ENCODE assay signal across 8 cellular contexts in the genomic region with DNA sequence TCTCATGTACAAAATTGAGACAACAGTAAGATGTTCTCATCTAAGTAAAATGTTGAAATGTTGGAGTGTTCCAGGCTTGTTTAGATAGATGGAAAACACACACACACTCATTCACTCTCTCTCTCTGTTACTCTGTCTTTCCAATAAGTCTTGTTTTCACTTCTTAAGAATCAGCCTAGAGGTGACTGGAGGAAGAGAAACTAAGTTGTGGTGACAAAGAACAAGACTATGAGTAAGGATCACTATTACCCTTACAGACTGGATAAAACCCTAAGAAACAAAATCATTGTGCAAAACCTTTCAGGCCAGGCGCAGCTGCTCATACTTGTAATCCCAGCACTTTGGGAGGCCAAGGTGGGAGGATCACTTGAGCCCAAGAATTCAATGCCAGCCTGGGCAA.
DNase-seq lines count a peak whose midpoint lies in the region; ATAC-seq, FAIRE-seq and TF ChIP-seq lines count a peak whose summit lies in the region.
"Not testable (repeated sequence)": the region's sequence is repeated elsewhere in the genome, so short reads cannot be mapped to it uniquely, and the experiment has no call there.

No MANE protein-coding gene starts in this region.

- not testable (repeated sequence) for TF ChIP-seq RAD21 in GM12878 (IDR thresholded peaks at IDR 0.05; ENCODE audit: insufficient read depth, low read depth, low read length)

- H3K27ac ChIP-seq in GM12878 (ENCODE audit: control insufficient read depth, insufficient read depth): not testable (repeated sequence)

- TF ChIP-seq CTCF in activated CD8-positive, alpha-beta T cell treated with anti-CD3 and anti-CD28 coated beads for 36 hours (IDR thresholded peaks at IDR 0.05); GM12878 (IDR thresholded peaks at IDR 0.05 in 2 of 3, conservative IDR thresholded peaks at IDR 0.05 in 1 of 3; ENCODE audit: control insufficient read depth in 2 of 3, extremely low read depth in 1 of 3, insufficient read depth in 1 of 3, low read depth in 3 of 3, low read length in 3 of 3): not testable (repeated sequence)

- not testable (repeated sequence) for H3K9me3 ChIP-seq in GM12878 (replicated peaks; ENCODE audit: control insufficient read depth, insufficient read depth, low read length)

- no CpG with 5 or more reads among the region's 1 CpG for WGBS in GM12878 (ENCODE audit: insufficient coverage, insufficient replicate concordance, low lambda C conversion rate, missing lambda C conversion rate)

- SMC1A ChIA-PET in GM12878 (lab: Charles Lee; ENCODE audit: uncharacterized antibody, unreplicated experiment): not testable (repeated sequence)

- not testable (repeated sequence) for H3K4me2 ChIP-seq in GM12878 (ENCODE audit: control insufficient read depth, insufficient read depth)

- H3K79me2 ChIP-seq in GM12878 (ENCODE audit: control insufficient read depth, insufficient read depth, low read length): not testable (repeated sequence)

- FAIRE-seq in GM12878 (lab: Jason Lieb, UNC): not testable (repeated sequence)

- RAD21 ChIA-PET in GM12878 (lab: Charles Lee; ENCODE audit: unreplicated experiment): not testable (repeated sequence)

- not testable (repeated sequence) for H3K4me3 Mint-ChIP-seq in activated CD8-positive, alpha-beta T cell treated with anti-CD3 and anti-CD28 coated beads for 36 hours
- H3K4me3 Mint-ChIP-seq in stimulated activated naive CD8-positive, alpha-beta T cell treated with anti-CD3 and anti-CD28 coated beads, Interleukin-15, amount 100 ng/mL, for 72 hours: peak overlapping the region in 1 of 2 donors; percentile 78

- H3K4me3 ChIP-seq in GM12878: not testable (repeated sequence)

- H3K36me3 Mint-ChIP-seq in activated CD8-positive, alpha-beta T cell treated with anti-CD3 and anti-CD28 coated beads for 36 hours (ENCODE audit: low read depth): not testable (repeated sequence)

- DNase-seq in activated CD8-positive, alpha-beta T cell treated with anti-CD3 and anti-CD28 coated beads for 36 hours; GM12878 (ENCODE audit: low read depth, low spot score); stimulated activated naive CD8-positive, alpha-beta T cell treated with anti-CD3 and anti-CD28 coated beads, Interleukin-15, amount 100 ng/mL, for 72 hours: not testable (repeated sequence)

- intact Hi-C loops in activated CD8-positive, alpha-beta T cell treated with anti-CD3 and anti-CD28 coated beads for 36 hours (cut with micrococcal nuclease); GM12878 (cut with micrococcal nuclease; ENCODE audit: unreplicated experiment): not testable (repeated sequence)

- not testable (repeated sequence) for TF ChIP-seq EP300 in GM12878 (IDR thresholded peaks at IDR 0.05; ENCODE audit: borderline replicate concordance in 1 of 2, control insufficient read depth in 1 of 2, low read depth in 2 of 2, low read length in 2 of 2)

- ATAC-seq in GM18868 (IDR thresholded peaks at IDR 0.05; ENCODE audit: unreplicated experiment) (peak; percentile 95), GM21360 (IDR thresholded peaks at IDR 0.05; ENCODE audit: unreplicated experiment) (peak; percentile 78), GM21825 (IDR thresholded peaks at IDR 0.05; ENCODE audit: unreplicated experiment) (peak; percentile 89), HG02973 (IDR thresholded peaks at IDR 0.05; ENCODE audit: unreplicated experiment) (peak; percentile 95), HG03378 (IDR thresholded peaks at IDR 0.05; ENCODE audit: unreplicated experiment) (peak; percentile 90), GM12878 (peak; percentile 99)
- ATAC-seq in activated CD8-positive, alpha-beta T cell treated with anti-CD3 and anti-CD28 coated beads for 36 hours: peak; percentile 88
- peak; percentile 97 for ATAC-seq in stimulated activated naive CD8-positive, alpha-beta T cell treated with anti-CD3 and anti-CD28 coated beads, Interleukin-15, amount 100 ng/mL, for 72 hours

- H3K27me3 ChIP-seq in GM12878 (replicated peaks in 1 of 2; ENCODE audit: control insufficient read depth in 2 of 2, insufficient read depth in 2 of 2, low read length in 1 of 2): not testable (repeated sequence)

- not testable (repeated sequence) for H3K27ac Mint-ChIP-seq in activated CD8-positive, alpha-beta T cell treated with anti-CD3 and anti-CD28 coated beads for 36 hours; stimulated activated naive CD8-positive, alpha-beta T cell treated with anti-CD3 and anti-CD28 coated beads, Interleukin-15, amount 100 ng/mL, for 72 hours

- CTCF ChIA-PET in activated CD8-positive, alpha-beta T cell treated with anti-CD3 and anti-CD28 coated beads for 36 hours (lab: Charles Lee); GM12878 (lab: Yijun Ruan, JAX): not testable (repeated sequence)

- not testable (repeated sequence) for H3K36me3 ChIP-seq in GM12878 (ENCODE audit: control insufficient read depth in 2 of 2, insufficient read depth in 2 of 2, low read length in 1 of 2)

- not testable (repeated sequence) for TF ChIP-seq POLR2A in GM12878 (IDR thresholded peaks at IDR 0.05; ENCODE audit: low read depth, low read length)

- POLR2A ChIA-PET in activated CD8-positive, alpha-beta T cell treated with anti-CD3 and anti-CD28 coated beads for 36 hours (lab: Charles Lee); GM12878 (lab: Charles Lee): not testable (repeated sequence)

- not testable (repeated sequence) for H3K4me1 ChIP-seq in GM12878 (ENCODE audit: control insufficient read depth, insufficient read depth, low read length)

- H2AFZ ChIP-seq in GM12878 (ENCODE audit: control insufficient read depth, low read depth, low read length): not testable (repeated sequence)

- not testable (repeated sequence) for H3K9me3 Mint-ChIP-seq in activated CD8-positive, alpha-beta T cell treated with anti-CD3 and anti-CD28 coated beads for 36 hours; stimulated activated naive CD8-positive, alpha-beta T cell treated with anti-CD3 and anti-CD28 coated beads, Interleukin-15, amount 100 ng/mL, for 72 hours

- not testable (repeated sequence) for H4K20me1 ChIP-seq in GM12878 (ENCODE audit: control insufficient read depth, insufficient read depth)

- H3K9ac ChIP-seq in GM12878 (ENCODE audit: control insufficient read depth, insufficient read depth, low read length): not testable (repeated sequence)

- not testable (repeated sequence) for BruUV-seq in GM12878 (replicated peaks; lab: Mats Ljungman, UMichigan)

- H3K4me1 Mint-ChIP-seq in activated CD8-positive, alpha-beta T cell treated with anti-CD3 and anti-CD28 coated beads for 36 hours (ENCODE audit: low read depth): peaks cover 26% of the 10 kb centered on the region
- H3K4me1 Mint-ChIP-seq in stimulated activated naive CD8-positive, alpha-beta T cell treated with anti-CD3 and anti-CD28 coated beads, Interleukin-15, amount 100 ng/mL, for 72 hours: peaks cover 25% of the 10 kb centered on the region

- H3K27me3 Mint-ChIP-seq in activated CD8-positive, alpha-beta T cell treated with anti-CD3 and anti-CD28 coated beads for 36 hours: not testable (repeated sequence)
- H3K27me3 Mint-ChIP-seq in stimulated activated naive CD8-positive, alpha-beta T cell treated with anti-CD3 and anti-CD28 coated beads, Interleukin-15, amount 100 ng/mL, for 72 hours: peaks cover 12% of the 10 kb centered on the region

- in situ Hi-C loops in GM12878 (cut with MboI): not testable (repeated sequence)
